Comparison of ENCODE assay signal across 1 cellular context in genomic region chr7:152464312-152465117, GRCh38.
TF ChIP-seq lines count a peak whose summit lies in the region.

No MANE protein-coding gene starts in this region.

TF ChIP-seq in GM12878, 131 proteins besides CTCF, POLR2A, EP300 and RAD21 (continued from another document):
- TF ChIP-seq ZBTB11 (CRISPR knock-in tag; IDR thresholded peaks at IDR 0.05) (no peak), TCF3 (IDR thresholded peaks at IDR 0.05; ENCODE audit: borderline replicate concordance, insufficient read depth, low read depth, low read length) (no peak), GABPA (IDR thresholded peaks at IDR 0.05; ENCODE audit: low read depth) (no peak)
- TF ChIP-seq, protein P1, sequence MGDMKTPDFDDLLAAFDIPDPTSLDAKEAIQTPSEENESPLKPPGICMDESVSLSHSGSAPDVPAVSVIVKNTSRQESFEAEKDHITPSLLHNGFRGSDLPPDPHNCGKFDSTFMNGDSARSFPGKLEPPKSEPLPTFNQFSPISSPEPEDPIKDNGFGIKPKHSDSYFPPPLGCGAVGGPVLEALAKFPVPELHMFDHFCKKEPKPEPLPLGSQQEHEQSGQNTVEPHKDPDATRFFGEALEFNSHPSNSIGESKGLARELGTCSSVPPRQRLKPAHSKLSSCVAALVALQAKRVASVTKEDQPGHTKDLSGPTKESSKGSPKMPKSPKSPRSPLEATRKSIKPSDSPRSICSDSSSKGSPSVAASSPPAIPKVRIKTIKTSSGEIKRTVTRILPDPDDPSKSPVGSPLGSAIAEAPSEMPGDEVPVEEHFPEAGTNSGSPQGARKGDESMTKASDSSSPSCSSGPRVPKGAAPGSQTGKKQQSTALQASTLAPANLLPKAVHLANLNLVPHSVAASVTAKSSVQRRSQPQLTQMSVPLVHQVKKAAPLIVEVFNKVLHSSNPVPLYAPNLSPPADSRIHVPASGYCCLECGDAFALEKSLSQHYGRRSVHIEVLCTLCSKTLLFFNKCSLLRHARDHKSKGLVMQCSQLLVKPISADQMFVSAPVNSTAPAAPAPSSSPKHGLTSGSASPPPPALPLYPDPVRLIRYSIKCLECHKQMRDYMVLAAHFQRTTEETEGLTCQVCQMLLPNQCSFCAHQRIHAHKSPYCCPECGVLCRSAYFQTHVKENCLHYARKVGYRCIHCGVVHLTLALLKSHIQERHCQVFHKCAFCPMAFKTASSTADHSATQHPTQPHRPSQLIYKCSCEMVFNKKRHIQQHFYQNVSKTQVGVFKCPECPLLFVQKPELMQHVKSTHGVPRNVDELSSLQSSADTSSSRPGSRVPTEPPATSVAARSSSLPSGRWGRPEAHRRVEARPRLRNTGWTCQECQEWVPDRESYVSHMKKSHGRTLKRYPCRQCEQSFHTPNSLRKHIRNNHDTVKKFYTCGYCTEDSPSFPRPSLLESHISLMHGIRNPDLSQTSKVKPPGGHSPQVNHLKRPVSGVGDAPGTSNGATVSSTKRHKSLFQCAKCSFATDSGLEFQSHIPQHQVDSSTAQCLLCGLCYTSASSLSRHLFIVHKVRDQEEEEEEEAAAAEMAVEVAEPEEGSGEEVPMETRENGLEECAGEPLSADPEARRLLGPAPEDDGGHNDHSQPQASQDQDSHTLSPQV (IDR thresholded peaks at IDR 0.05), result no peak
TF ChIP-seq in GM12878: peak in this region for 45.
